In the genomic region with DNA sequence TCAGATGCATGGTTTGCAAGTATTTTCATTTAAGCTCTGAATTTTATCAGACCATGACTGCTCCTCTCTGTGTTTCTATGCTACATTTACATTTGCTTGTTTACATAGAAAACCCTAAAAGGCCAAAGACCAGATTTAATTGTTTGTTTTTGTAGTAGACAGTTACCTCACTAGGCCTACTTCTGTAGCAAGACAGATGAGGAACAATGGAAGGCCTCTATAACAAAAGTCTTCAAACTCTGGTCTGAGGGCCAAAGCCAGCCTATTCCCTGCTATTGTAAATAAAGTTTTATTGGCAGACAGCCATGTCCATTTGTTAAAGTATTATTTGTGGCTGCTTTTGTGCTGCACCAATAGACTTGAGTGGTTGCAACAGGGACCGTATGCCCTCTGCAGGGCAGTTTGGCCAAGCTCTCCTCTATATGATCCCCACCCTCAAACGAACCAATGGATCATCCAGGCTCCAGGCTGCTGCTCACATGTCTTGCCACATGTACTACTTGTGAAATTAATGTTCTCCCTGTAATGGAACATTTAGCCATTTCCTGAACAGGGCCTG, we compare ENCODE assay signal across 1 cellular context.
TF ChIP-seq lines count a peak whose summit lies in the region.

No MANE protein-coding gene starts in this region.

TF ChIP-seq in HCT116, 20 proteins besides CTCF, POLR2A, EP300 and RAD21 (continued from another document):
- TF ChIP-seq, protein P1, sequence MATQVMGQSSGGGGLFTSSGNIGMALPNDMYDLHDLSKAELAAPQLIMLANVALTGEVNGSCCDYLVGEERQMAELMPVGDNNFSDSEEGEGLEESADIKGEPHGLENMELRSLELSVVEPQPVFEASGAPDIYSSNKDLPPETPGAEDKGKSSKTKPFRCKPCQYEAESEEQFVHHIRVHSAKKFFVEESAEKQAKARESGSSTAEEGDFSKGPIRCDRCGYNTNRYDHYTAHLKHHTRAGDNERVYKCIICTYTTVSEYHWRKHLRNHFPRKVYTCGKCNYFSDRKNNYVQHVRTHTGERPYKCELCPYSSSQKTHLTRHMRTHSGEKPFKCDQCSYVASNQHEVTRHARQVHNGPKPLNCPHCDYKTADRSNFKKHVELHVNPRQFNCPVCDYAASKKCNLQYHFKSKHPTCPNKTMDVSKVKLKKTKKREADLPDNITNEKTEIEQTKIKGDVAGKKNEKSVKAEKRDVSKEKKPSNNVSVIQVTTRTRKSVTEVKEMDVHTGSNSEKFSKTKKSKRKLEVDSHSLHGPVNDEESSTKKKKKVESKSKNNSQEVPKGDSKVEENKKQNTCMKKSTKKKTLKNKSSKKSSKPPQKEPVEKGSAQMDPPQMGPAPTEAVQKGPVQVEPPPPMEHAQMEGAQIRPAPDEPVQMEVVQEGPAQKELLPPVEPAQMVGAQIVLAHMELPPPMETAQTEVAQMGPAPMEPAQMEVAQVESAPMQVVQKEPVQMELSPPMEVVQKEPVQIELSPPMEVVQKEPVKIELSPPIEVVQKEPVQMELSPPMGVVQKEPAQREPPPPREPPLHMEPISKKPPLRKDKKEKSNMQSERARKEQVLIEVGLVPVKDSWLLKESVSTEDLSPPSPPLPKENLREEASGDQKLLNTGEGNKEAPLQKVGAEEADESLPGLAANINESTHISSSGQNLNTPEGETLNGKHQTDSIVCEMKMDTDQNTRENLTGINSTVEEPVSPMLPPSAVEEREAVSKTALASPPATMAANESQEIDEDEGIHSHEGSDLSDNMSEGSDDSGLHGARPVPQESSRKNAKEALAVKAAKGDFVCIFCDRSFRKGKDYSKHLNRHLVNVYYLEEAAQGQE (IDR thresholded peaks at IDR 0.05; ENCODE audit: low read depth): no peak
- TF ChIP-seq FOSL1 (IDR thresholded peaks at IDR 0.05; ENCODE audit: low read depth) (no peak), ZFX (IDR thresholded peaks at IDR 0.05) (no peak)
TF ChIP-seq in HCT116: peak in this region for 0.
